ENCODE assay signal across 16 cellular contexts in genomic region chr6:165817148-165817547, GRCh38.
DNase-seq lines count a peak whose midpoint lies in the region; ATAC-seq and TF ChIP-seq lines count a peak whose summit lies in the region.
"Had no signal": no experiment of that assay in that cellular context is flagged by ENCODE, and none has a peak within 500 bp of the region (broad histone marks: within the 10 kb centered on the region; RNA-seq: fewer than 3 reads in every experiment).

No MANE protein-coding gene starts in this region.

- intact Hi-C loops in left ventricle myocardium inferior (cut with micrococcal nuclease), result no loop called here
- intact Hi-C loops in Right ventricle myocardium superior (cut with DNase I), result no loop called here
- intact Hi-C loops in posterior vena cava (cut with DNase I), result no loop called here

- no peak overlapping the region for H3K4me3 ChIP-seq in left ventricle myocardium inferior
- H3K4me3 ChIP-seq in endodermal cell (ENCODE audit: low read length), result no peak overlapping the region
- H3K4me3 ChIP-seq: GM23248 had no signal

- ATAC-seq in Right ventricle myocardium superior (ENCODE audit: poor library complexity) (no peak), HG03432 (IDR thresholded peaks at IDR 0.05; ENCODE audit: unreplicated experiment) (no peak), HG02610 (IDR thresholded peaks at IDR 0.05; ENCODE audit: unreplicated experiment) (no peak)
- ATAC-seq: HCT116 had no signal

- H3K27me3 ChIP-seq in left ventricle myocardium inferior (ENCODE audit: low read depth), result peaks cover 17% of the 10 kb centered on the region
- peaks cover 9% of the 10 kb centered on the region for H3K27me3 ChIP-seq in endodermal cell (ENCODE audit: control insufficient read depth, insufficient read depth, low read length, poor library complexity, severe bottlenecking)

- H3K4me3 Mint-ChIP-seq in endodermal cell, result no peak overlapping the region
- H3K4me3 Mint-ChIP-seq in nephron progenitor cell, result no peak overlapping the region
- H3K4me3 Mint-ChIP-seq: CD4-positive, alpha-beta memory T cell; H9 had no signal

- WGBS in endodermal cell (ENCODE audit: insufficient coverage in 1 of 2, insufficient read length in 1 of 2), 2 experiments, result 89% methylated on average over 3 of the region's 3 CpGs; no CpG with 5 or more reads in 1 of the 2 experiments

- H3K4me1 Mint-ChIP-seq in endodermal cell, result peaks cover 39% of the 10 kb centered on the region
- H3K4me1 Mint-ChIP-seq in nephron progenitor cell, result peaks cover 92% of the 10 kb centered on the region

- H3K27ac ChIP-seq in left ventricle myocardium inferior (replicated peaks), result peak overlapping the region; percentile 60
- no peak overlapping the region for H3K27ac ChIP-seq in endodermal cell (ENCODE audit: low read depth, low read length)
- H3K27ac ChIP-seq: GM23248 had no signal

- no peak for TF ChIP-seq CTCF in left ventricle myocardium inferior (IDR thresholded peaks at IDR 0.05; ENCODE audit: borderline replicate concordance)
- no peak for TF ChIP-seq CTCF in endodermal cell (conservative IDR thresholded peaks at IDR 0.05)
- no peak for TF ChIP-seq CTCF in nephron progenitor cell (IDR thresholded peaks at IDR 0.05)

- H3K27ac Mint-ChIP-seq in endodermal cell (no peak overlapping the region), nephron progenitor cell (peak overlapping the region; percentile 14)
- H3K27ac Mint-ChIP-seq: CD4-positive, alpha-beta memory T cell; H9 had no signal

- DNase-seq in left ventricle myocardium inferior (no peak), Right ventricle myocardium superior (no peak), endodermal cell (peak; percentile 66), nephron progenitor cell (no peak), posterior vena cava (ENCODE audit: low spot score) (peak; percentile 37)
- DNase-seq: C1 segment of cervical spinal cord; Calu3; CD4-positive, alpha-beta memory T cell; COR-L47; DMS53; DND-41; GM23248; H9 had no signal

- H3K4me1 ChIP-seq in left ventricle myocardium inferior, result peaks cover 4% of the 10 kb centered on the region
- peaks cover 8% of the 10 kb centered on the region for H3K4me1 ChIP-seq in endodermal cell (ENCODE audit: control insufficient read depth, insufficient read depth, low read length)

- H3K36me3 Mint-ChIP-seq in endodermal cell (ENCODE audit: low read depth) (no peaks in the 10 kb centered on the region), nephron progenitor cell (ENCODE audit: low read depth) (no peaks in the 10 kb centered on the region)
- H3K36me3 Mint-ChIP-seq: CD4-positive, alpha-beta memory T cell had no signal

- no peak overlapping the region for H3K9ac ChIP-seq in endodermal cell (ENCODE audit: extremely low read depth, low read length, poor library complexity, severe bottlenecking)
- H3K9ac ChIP-seq: GM23248 had no signal

- H3K9me3 Mint-ChIP-seq in endodermal cell (no peaks in the 10 kb centered on the region), nephron progenitor cell (no peaks in the 10 kb centered on the region)
- H3K9me3 Mint-ChIP-seq: CD4-positive, alpha-beta memory T cell; H9 had no signal

- H3K9me3 ChIP-seq in left ventricle myocardium inferior (replicated peaks), result no peaks in the 10 kb centered on the region
- no peaks in the 10 kb centered on the region for H3K9me3 ChIP-seq in endodermal cell (ENCODE audit: control insufficient read depth, low read length)

- H3K27me3 Mint-ChIP-seq in endodermal cell (ENCODE audit: insufficient read depth) (peaks cover 17% of the 10 kb centered on the region), nephron progenitor cell (ENCODE audit: low read depth, poor library complexity) (peaks cover 43% of the 10 kb centered on the region)

- H3K36me3 ChIP-seq in left ventricle myocardium inferior, result no peaks in the 10 kb centered on the region
- H3K36me3 ChIP-seq in endodermal cell (ENCODE audit: control insufficient read depth, insufficient read depth, low read length), result no peaks in the 10 kb centered on the region

Comparison
In these comparisons a context has a peak if more than half of its experiments do, and no peak if none do; other contexts are left out.
1. DNase-seq: peak in endodermal cell (single experiment) and posterior vena cava (single experiment); none in left ventricle myocardium inferior (single experiment), Right ventricle myocardium superior (single experiment) and nephron progenitor cell (single experiment).